8 cellular contexts compared by ENCODE assay signal in genomic region chr11:68838572-68838964, GRCh38. TPM values are rescaled to one million over a fixed set of nuclear protein-coding genes. Genes with fewer than 3 reads are reported as not detected.
DNase-seq lines count a peak whose midpoint lies in the region; ATAC-seq, FAIRE-seq and TF ChIP-seq lines count a peak whose summit lies in the region.

No MANE protein-coding gene starts in this region.

- intact Hi-C loops in adrenal gland (cut with DNase I) (no loop called here), HepG2 (cut with micrococcal nuclease; ENCODE audit: unreplicated experiment) (loop anchor here (2.0 kb wide), 1 partner anchor 18 kb away; no protein-coding TSS in a partner anchor)

- DNase-seq in stimulated activated CD4-positive, alpha-beta T cell treated with anti-CD3 and anti-CD28 coated beads, Interleukin-15, amount 100 ng/mL, for 24 hours, result peak; percentile 26
- no peak for DNase-seq in stimulated activated CD4-positive, alpha-beta T cell treated with anti-CD3 and anti-CD28 coated beads, Interleukin-4, amount 100 ng/mL, for 4 hours
- DNase-seq in adrenal gland (peak in 6 of 7 donors; percentile 45 to 77 (median 68)), HepG2 (ENCODE audit: low spot score) (peak; percentile 33), putamen (ENCODE audit: low spot score) (no peak)

- BruUV-seq in HepG2 (replicated peaks; lab: Mats Ljungman, UMichigan), result TSS peak; percentile 27

- H2AFZ ChIP-seq in HepG2 (ENCODE audit: low read length), result no peak overlapping the region

- peak overlapping the region; percentile 51 for H3K9ac ChIP-seq in HepG2 (ENCODE audit: insufficient read depth, low read depth, low read length)

- no peaks in the 10 kb centered on the region for H3K9me3 ChIP-seq in adrenal gland (replicated peaks in 1 of 3)
- no peaks in the 10 kb centered on the region for H3K9me3 ChIP-seq in HepG2 (ENCODE audit: low read length)

- TF ChIP-seq CTCF in adrenal gland (IDR thresholded peaks at IDR 0.05) (no peak), HepG2 (CRISPR knock-in tag; IDR thresholded peaks at IDR 0.05) (no peak)

- POLR2A ChIA-PET in HepG2 (lab: Yijun Ruan, JAX), result interaction anchor here (0.6 to 1.0 kb wide), 2 partner anchors 11 to 65 kb away, joined by 3 to 4 read pairs; partner anchors contain the start of genes IGHMBP2 and MRPL21

- peak; percentile 11; the same call in 2 of the 3 replicates for ATAC-seq in HepG2
- ATAC-seq in HG03565 (IDR thresholded peaks at IDR 0.05; ENCODE audit: unreplicated experiment), result no peak
- no peak for ATAC-seq in GM21367 (IDR thresholded peaks at IDR 0.05; ENCODE audit: unreplicated experiment)

- H4K20me1 ChIP-seq in HepG2 (ENCODE audit: insufficient read depth, low read length), result peaks cover 11% of the 10 kb centered on the region

- in situ Hi-C loops in HepG2 (cut with HindIII; ENCODE audit: extremely low pct_ligation_motif_present, low pct_unique_long_range_greater_than_20kb), result no loop called here

- no peaks in the 10 kb centered on the region for H3K79me2 ChIP-seq in HepG2 (ENCODE audit: insufficient read depth, low read length)

- TF ChIP-seq POLR2A in adrenal gland (IDR thresholded peaks at IDR 0.05) (no peak), HepG2 (IDR thresholded peaks at IDR 0.05; ENCODE audit: insufficient read depth in 1 of 2, low read depth in 2 of 2, low read length in 2 of 2) (no peak)

- H3K27ac ChIP-seq in adrenal gland (peak overlapping the region; percentile 82 to 98 (median 96)), HepG2 (ENCODE audit: extremely low read length, insufficient read depth, low read length) (peak overlapping the region; percentile 78), temporal lobe (ENCODE audit: low read depth, low read length) (peak overlapping the region; percentile 79)

- no peak for TF ChIP-seq RAD21 in HepG2 (CRISPR knock-in tag; IDR thresholded peaks at IDR 0.05)

- H3K36me3 ChIP-seq in adrenal gland (replicated peaks in 1 of 2), result no peaks in the 10 kb centered on the region
- no peaks in the 10 kb centered on the region for H3K36me3 ChIP-seq in HepG2 (replicated peaks in 1 of 2; ENCODE audit: control insufficient read depth in 1 of 2, insufficient read depth in 2 of 2, low read length in 2 of 2)

- no peak for TF ChIP-seq EP300 in HepG2 (IDR thresholded peaks at IDR 0.05; ENCODE audit: low read depth in 2 of 2, low read length in 2 of 2)
- TF ChIP-seq EP300 in HepG2 (CRISPR knock-in tag; IDR thresholded peaks at IDR 0.05; ENCODE audit: borderline replicate concordance), result no peak

- CTCF ChIA-PET in HepG2 (lab: Yijun Ruan, JAX; ENCODE audit: low intra/inter-chr PET ratio, low total read pairs), result no interaction called here

- H3K4me2 ChIP-seq in HepG2 (ENCODE audit: low read depth, low read length), result peak overlapping the region; percentile 89

- peaks cover 53 to 64% of the 10 kb centered on the region in 2 donors for H3K4me1 ChIP-seq in adrenal gland (replicated peaks in 1 of 2)
- H3K4me1 ChIP-seq in HepG2 (ENCODE audit: insufficient read depth, low read length), result peaks cover 74% of the 10 kb centered on the region

- WGBS in adrenal gland, 4 donors, result 4 to 11% (median 6%) methylated on average over 7 to 8 of the region's 8 CpGs
- 0% methylated on average over 7 of the region's 8 CpGs for WGBS in HepG2 (ENCODE audit: low lambda C conversion rate)

- no peak for FAIRE-seq in HepG2 (lab: Jason Lieb, UNC)

- peak overlapping the region in 2 of 4 donors; percentile 16 to 95 for H3K4me3 ChIP-seq in adrenal gland
- H3K4me3 ChIP-seq in HepG2 (replicated peaks in 1 of 3; ENCODE audit: insufficient read depth in 1 of 3, low read depth in 2 of 3, low read length in 3 of 3), result peak overlapping the region; percentile 52 to 66 (median 60); a peak in 5 of 6 replicates

- H3K27me3 ChIP-seq in adrenal gland (no peaks in the 10 kb centered on the region), HepG2 (ENCODE audit: control insufficient read depth in 1 of 2, insufficient read depth in 2 of 2, low read length in 2 of 2) (peaks cover 0 to 5% of the 10 kb centered on the region in 2 experiments; a peak in 2 of 5 replicates)

TF ChIP-seq in HepG2, 621 proteins besides CTCF, POLR2A, EP300 and RAD21 (continues in another document):
- TF ChIP-seq ZNF605 (CRISPR knock-in tag; IDR thresholded peaks at IDR 0.05) (no peak), ATF5 (CRISPR knock-in tag; IDR thresholded peaks at IDR 0.05; ENCODE audit: low read depth) (no peak), AHDC1 (CRISPR knock-in tag; IDR thresholded peaks at IDR 0.05; ENCODE audit: borderline replicate concordance) (no peak)

RNA-seq across cellular contexts. Expression of gene CPT1A, which starts 3.1 kb away (rescaled TPM):
- total RNA-seq in adrenal gland (100 to 1,000 TPM in 1 of 8 donors, 10 to 100 TPM in 7; 61.9 to 140 (median 69.6) TPM), HepG2 (2016; rRNA removed; fragmentation: Illumina TruSeq; extraction: Trizol) (5.9 and 7.0 TPM in 2 replicates), temporal lobe (8.4 TPM)
- polyA plus RNA-seq in adrenal gland (10 to 100 TPM; 15.2 to 66.1 (median 22.3) TPM), HepG2 (2011; rRNA removed) (7.1 and 14.3 TPM in 2 replicates)
- 2.1 and 2.2 TPM in 2 replicates for total RNA-seq in HepG2 (2016; cell fraction: cytosol; rRNA removed; fragmentation: Illumina TruSeq; extraction: Trizol; ENCODE audit: low read depth)
- total RNA-seq in HepG2 (2016; cell fraction: insoluble cytoplasmic fraction; rRNA removed; fragmentation: Illumina TruSeq; extraction: Trizol), result 5.0 and 7.5 TPM in 2 replicates
- 4.1 and 4.3 TPM in 2 replicates for total RNA-seq in HepG2 (2016; cell fraction: membrane; rRNA removed; fragmentation: Illumina TruSeq; extraction: Trizol)
- 9.1 and 10.4 TPM in 2 replicates for total RNA-seq in HepG2 (2016; cell fraction: nucleus; rRNA removed; fragmentation: Illumina TruSeq; extraction: Trizol)
- 5.2 and 8.0 TPM in 2 replicates for polyA plus RNA-seq in HepG2 (2011; cell fraction: cytosol; rRNA removed)
- polyA plus RNA-seq in HepG2 (2011; cell fraction: nucleus; rRNA removed), result 21.8 and 25.1 TPM in 2 replicates
- polyA plus RNA-seq in HepG2 (2012), result 29.0 and 36.7 TPM in 2 replicates
- 0.69 and 0.71 TPM in 2 replicates for polyA plus RNA-seq in HepG2 (2016; cell fraction: cytosol; fragmentation: Illumina TruSeq; extraction: Trizol; ENCODE audit: low read depth)
- polyA plus RNA-seq in HepG2 (2016; cell fraction: insoluble cytoplasmic fraction; fragmentation: Illumina TruSeq; extraction: Trizol; ENCODE audit: low read depth), result 3.6 and 4.1 TPM in 2 replicates
- 1.4 and 1.9 TPM in 2 replicates for polyA plus RNA-seq in HepG2 (2016; cell fraction: membrane; fragmentation: Illumina TruSeq; extraction: Trizol; ENCODE audit: low read depth)
- 11.0 and 11.5 TPM in 2 replicates for polyA plus RNA-seq in HepG2 (2016; cell fraction: nucleus; fragmentation: Illumina TruSeq; extraction: Trizol; ENCODE audit: insufficient read depth, low read depth)
- polyA minus RNA-seq in HepG2 (2011; rRNA and poly(A)+ RNA removed; ENCODE audit: low replicate concordance), result 29.7 and 125 TPM in 2 replicates
- polyA minus RNA-seq in HepG2 (2011; cell fraction: cytosol; rRNA and poly(A)+ RNA removed), result 18.2 and 34.1 TPM in 2 replicates
- 14.2 and 22.8 TPM in 2 replicates for polyA minus RNA-seq in HepG2 (2011; cell fraction: nucleus; rRNA and poly(A)+ RNA removed)

Comparison
In these comparisons a context has a peak if more than half of its experiments do, and no peak if none do; other contexts are left out.
1. DNase-seq: peak in stimulated activated CD4-positive, alpha-beta T cell treated with anti-CD3 and anti-CD28 coated beads, Interleukin-15, amount 100 ng/mL, for 24 hours (single experiment), adrenal gland (6 of 7) and HepG2 (single experiment); none in stimulated activated CD4-positive, alpha-beta T cell treated with anti-CD3 and anti-CD28 coated beads, Interleukin-4, amount 100 ng/mL, for 4 hours (0 of 2) and putamen (single experiment).
2. Peak in every context shown above with its lines, with median percentiles within 50 percentile points of each other: H3K27ac ChIP-seq.